In the genomic region with DNA sequence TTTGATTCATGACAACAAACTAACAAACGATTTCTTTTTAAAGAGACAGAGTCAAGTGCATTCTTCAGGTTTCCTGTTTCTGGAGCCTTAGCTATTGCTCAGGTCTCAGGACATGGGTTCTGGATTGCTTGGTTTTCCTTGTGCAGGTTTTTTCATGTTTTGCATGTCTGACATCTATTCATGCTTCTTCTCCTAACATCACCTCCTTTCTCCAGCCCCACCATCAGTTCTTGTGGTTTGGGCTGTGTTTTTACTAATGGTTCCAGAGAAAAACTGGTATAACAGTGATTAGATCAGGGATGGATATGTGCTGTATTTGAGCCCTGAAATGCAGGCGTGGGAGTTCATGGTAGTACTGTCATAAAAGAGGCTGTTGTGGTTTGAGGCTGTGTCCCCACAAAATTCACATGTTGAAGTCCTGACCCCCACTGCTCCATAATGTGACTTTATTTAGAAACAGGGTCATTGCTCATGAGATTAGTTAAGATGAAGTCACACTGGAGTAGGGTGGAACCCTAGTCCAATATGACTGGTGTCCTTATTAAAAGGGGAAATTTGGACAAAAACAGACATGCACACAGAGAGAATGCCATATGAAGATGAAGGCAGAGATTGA, we compare ENCODE assay signal across 23 cellular contexts.
DNase-seq lines count a peak whose midpoint lies in the region; ATAC-seq and TF ChIP-seq lines count a peak whose summit lies in the region.
"Had no signal": no experiment of that assay in that cellular context is flagged by ENCODE, and none has a peak within 500 bp of the region (broad histone marks: within the 10 kb centered on the region; RNA-seq: fewer than 3 reads in every experiment).

No MANE protein-coding gene starts in this region.

- H3F3A ChIP-seq in neural progenitor cell (ENCODE audit: low read depth): no peaks in the 10 kb centered on the region

- peaks cover 54% of the 10 kb centered on the region for H3K4me1 ChIP-seq in HAP-1
- H3K4me1 ChIP-seq in endodermal cell (ENCODE audit: control insufficient read depth, insufficient read depth, low read length): no peaks in the 10 kb centered on the region
- H3K4me1 ChIP-seq in neural progenitor cell: peaks cover 14% of the 10 kb centered on the region
- H3K4me1 ChIP-seq: A549, Peyer's patch, SJSA1 had no signal

- H4K20me1 ChIP-seq in neural progenitor cell (ENCODE audit: low read depth): no peaks in the 10 kb centered on the region

- H3K4me2 ChIP-seq in neural progenitor cell: no peak overlapping the region
- H3K4me2 ChIP-seq: A549 had no signal

- H3K27me3 ChIP-seq in HAP-1 (ENCODE audit: low read depth) (no peaks in the 10 kb centered on the region), endodermal cell (ENCODE audit: control insufficient read depth, insufficient read depth, low read length, poor library complexity, severe bottlenecking) (no peaks in the 10 kb centered on the region), neural progenitor cell (no peaks in the 10 kb centered on the region)
- H3K27me3 ChIP-seq: Peyer's patch had no signal

- TF ChIP-seq CTCF in endodermal cell (conservative IDR thresholded peaks at IDR 0.05): no peak
- no peak for TF ChIP-seq CTCF in neural progenitor cell (IDR thresholded peaks at IDR 0.05)

- H2AFZ ChIP-seq in neural progenitor cell (replicated peaks): no peak overlapping the region
- H2AFZ ChIP-seq: GM23338 had no signal

- ATAC-seq in GM21786 (IDR thresholded peaks at IDR 0.05; ENCODE audit: unreplicated experiment): no peak
- no peak for ATAC-seq in HG03442 (IDR thresholded peaks at IDR 0.05; ENCODE audit: unreplicated experiment)
- ATAC-seq: A549, GM23338, HCT116, Right ventricle myocardium inferior had no signal

- peak overlapping the region; percentile 89 for H3K27ac ChIP-seq in endodermal cell (ENCODE audit: low read depth, low read length)
- H3K27ac ChIP-seq in neural progenitor cell: no peak overlapping the region
- H3K27ac ChIP-seq: A549, Peyer's patch, SJSA1 had no signal

- H3K36me3 ChIP-seq in HAP-1 (replicated peaks) (no peaks in the 10 kb centered on the region; the same call in 1 of the 2 replicates), endodermal cell (ENCODE audit: control insufficient read depth, insufficient read depth, low read length) (no peaks in the 10 kb centered on the region), neural progenitor cell (no peaks in the 10 kb centered on the region)
- H3K36me3 ChIP-seq: Peyer's patch, SJSA1 had no signal

- in situ Hi-C loops in HAP-1 (cut with MboI; ENCODE audit: low sequenced_read_pairs): no loop called here

- H3K4me3 ChIP-seq in HAP-1 (no peak overlapping the region), endodermal cell (ENCODE audit: low read length) (no peak overlapping the region), neural progenitor cell (no peak overlapping the region)
- H3K4me3 ChIP-seq: A549, GM23338, Peyer's patch, SJSA1 had no signal

- no peaks in the 10 kb centered on the region for H3K79me2 ChIP-seq in neural progenitor cell (ENCODE audit: low read depth)

- H3K4me1 Mint-ChIP-seq in endodermal cell (no peaks in the 10 kb centered on the region), neural progenitor cell (peaks cover 46% of the 10 kb centered on the region)
- H3K4me1 Mint-ChIP-seq: B cell, CD14-positive monocyte had no signal

- H3K9me3 Mint-ChIP-seq in endodermal cell: no peaks in the 10 kb centered on the region
- H3K9me3 Mint-ChIP-seq in neural progenitor cell: no peaks in the 10 kb centered on the region
- H3K9me3 Mint-ChIP-seq: CD14-positive monocyte, GM23338 had no signal

- H3K9me3 ChIP-seq in HAP-1: 0 out of 2 replicates have a peak, but pooled peaks cover 2% of the 10 kb centered on the region
- no peaks in the 10 kb centered on the region for H3K9me3 ChIP-seq in endodermal cell (ENCODE audit: control insufficient read depth, low read length)
- no peaks in the 10 kb centered on the region for H3K9me3 ChIP-seq in neural progenitor cell (ENCODE audit: low read depth)
- H3K9me3 ChIP-seq: A549, Peyer's patch, SJSA1 had no signal

- H3K9ac ChIP-seq in endodermal cell (ENCODE audit: extremely low read depth, low read length, poor library complexity, severe bottlenecking): no peak overlapping the region
- no peak overlapping the region for H3K9ac ChIP-seq in neural progenitor cell

- 93 to 97% methylated on average over 2 of the region's 2 CpGs for WGBS in endodermal cell (ENCODE audit: insufficient coverage in 1 of 2, insufficient read length in 1 of 2), 2 experiments

- H3K4me3 Mint-ChIP-seq in endodermal cell (no peak overlapping the region), neural progenitor cell (no peak overlapping the region)
- H3K4me3 Mint-ChIP-seq: B cell, CD14-positive monocyte, GM23338 had no signal

- H3K36me3 Mint-ChIP-seq in endodermal cell (ENCODE audit: low read depth): no peaks in the 10 kb centered on the region
- no peaks in the 10 kb centered on the region for H3K36me3 Mint-ChIP-seq in neural progenitor cell
- H3K36me3 Mint-ChIP-seq: CD14-positive monocyte had no signal

- DNase-seq in HAP-1 (ENCODE audit: low spot score in 2 of 2) (peak; percentile 28 to 30), MV-4-11 (lab: John Stamatoyannopoulos, UW) (peak; percentile 37), endodermal cell (no peak), neural progenitor cell (ENCODE audit: low spot score) (no peak), LoVo (ENCODE audit: low spot score) (no peak), kidney glomerular epithelial cell (lab: John Stamatoyannopoulos, UW) (no peak)
- DNase-seq: MM.1S, NCI-H1105, NCI-H146, NCI-H2029, NCI-H226, NCI-H524, NCI-H774, Peyer's patch had no signal

- H3K27me3 Mint-ChIP-seq in endodermal cell (ENCODE audit: insufficient read depth) (no peaks in the 10 kb centered on the region), neural progenitor cell (ENCODE audit: insufficient read depth, low read depth) (peaks cover 6% of the 10 kb centered on the region)

- no peak overlapping the region for H3K27ac Mint-ChIP-seq in endodermal cell
- peak overlapping the region; percentile 15 for H3K27ac Mint-ChIP-seq in neural progenitor cell
- H3K27ac Mint-ChIP-seq: B cell, CD14-positive monocyte, GM23338 had no signal

Comparison
In these comparisons a context has a peak if more than half of its experiments do, and no peak if none do; other contexts are left out.
1. DNase-seq: peak in HAP-1 (2 of 2) and MV-4-11 (single experiment); none in endodermal cell (single experiment), neural progenitor cell (single experiment), LoVo (single experiment) and kidney glomerular epithelial cell (single experiment).